ENCODE assay signal across 11 cellular contexts in the genomic region with DNA sequence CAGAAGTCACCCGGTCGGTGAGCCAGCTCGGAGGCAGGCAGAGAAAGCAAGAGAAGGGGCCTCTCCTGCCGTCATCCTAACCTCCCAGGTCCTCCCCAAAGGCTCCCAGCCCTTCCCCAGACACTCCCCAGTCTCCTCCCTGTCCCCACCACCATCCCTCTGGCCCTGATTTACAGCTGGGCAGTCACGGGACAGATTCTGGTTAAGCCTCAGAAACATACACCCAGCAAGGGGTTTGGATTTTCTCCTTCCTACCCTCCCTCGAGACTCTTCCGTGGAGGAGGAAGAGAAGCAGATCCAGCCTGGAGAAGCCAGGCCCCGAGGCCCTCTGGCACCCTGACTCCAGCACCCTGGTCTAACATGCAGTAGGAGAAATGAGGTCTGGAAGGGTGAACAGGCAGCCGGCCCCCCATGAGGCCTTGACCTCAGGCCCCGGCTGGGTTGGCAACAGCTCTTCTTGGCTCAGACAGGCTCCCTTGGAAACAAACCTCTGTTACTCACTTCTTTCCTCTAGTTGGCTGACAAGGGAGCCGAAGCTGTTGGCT.
DNase-seq lines count a peak whose midpoint lies in the region; TF ChIP-seq lines count a peak whose summit lies in the region.
"Had no signal": no experiment of that assay in that cellular context is flagged by ENCODE, and none has a peak within 500 bp of the region (broad histone marks: within the 10 kb centered on the region; RNA-seq: fewer than 3 reads in every experiment).

No MANE protein-coding gene starts in this region.

- H3K9me3 ChIP-seq in iPS-20b (ENCODE audit: insufficient read depth, low read depth, low read length) = no peaks in the 10 kb centered on the region

- H3K4me1 ChIP-seq in iPS-20b (ENCODE audit: insufficient read depth, low read length) = 0 out of 2 replicates have a peak, but pooled peaks cover 5% of the 10 kb centered on the region

- no peaks in the 10 kb centered on the region for H3K9me3 Mint-ChIP-seq in activated naive CD8-positive, alpha-beta T cell treated with anti-CD3 and anti-CD28 coated beads for 36 hours
- H3K9me3 Mint-ChIP-seq: IgD-negative memory B cell had no signal

- no peaks in the 10 kb centered on the region for H3K4me1 Mint-ChIP-seq in activated naive CD8-positive, alpha-beta T cell treated with anti-CD3 and anti-CD28 coated beads for 36 hours

- H3K36me3 ChIP-seq in iPS-20b (ENCODE audit: insufficient read depth, low read depth, low read length) = no peaks in the 10 kb centered on the region

- peaks cover 4% of the 10 kb centered on the region; the same call in 1 of the 2 replicates for H3K27me3 ChIP-seq in iPS-20b (ENCODE audit: insufficient read depth, low read length)

- H3K27ac Mint-ChIP-seq in activated naive CD8-positive, alpha-beta T cell treated with anti-CD3 and anti-CD28 coated beads for 36 hours = no peak overlapping the region
- H3K27ac Mint-ChIP-seq: IgD-negative memory B cell had no signal

- no peak for TF ChIP-seq CTCF in astrocyte of the cerebellum (IDR thresholded peaks at IDR 0.05; ENCODE audit: low read depth, low read length, missing control alignments)

- no peaks in the 10 kb centered on the region for H3K36me3 Mint-ChIP-seq in activated naive CD8-positive, alpha-beta T cell treated with anti-CD3 and anti-CD28 coated beads for 36 hours
- H3K36me3 Mint-ChIP-seq: IgD-negative memory B cell had no signal

- H3K4me3 ChIP-seq in astrocyte of the cerebellum (ENCODE audit: low read depth, low read length) (no peak overlapping the region), iPS-20b (ENCODE audit: low read length) (no peak overlapping the region)

- no peak overlapping the region for H3K4me3 Mint-ChIP-seq in activated naive CD8-positive, alpha-beta T cell treated with anti-CD3 and anti-CD28 coated beads for 36 hours
- H3K4me3 Mint-ChIP-seq: IgD-negative memory B cell had no signal

- DNase-seq in GM03348 (ENCODE audit: low spot score) (peak; percentile 83), astrocyte of the cerebellum (ENCODE audit: low read depth) (peak; percentile 71), renal cortical epithelial cell (ENCODE audit: low read depth) (peak; percentile 28), COR-L47 (lab: John Stamatoyannopoulos, UW) (no peak), EL (no peak)
- no peak for DNase-seq in central memory CD4-positive, alpha-beta T cell
- DNase-seq in activated naive CD8-positive, alpha-beta T cell treated with anti-CD3 and anti-CD28 coated beads for 36 hours = no peak
- DNase-seq: DMS79; stimulated activated CD8-positive, alpha-beta memory T cell treated with anti-CD3 and anti-CD28 coated beads, Interleukin-4, amount 100 ng/mL, for 48 hours had no signal

- no peaks in the 10 kb centered on the region for H3K27me3 Mint-ChIP-seq in activated naive CD8-positive, alpha-beta T cell treated with anti-CD3 and anti-CD28 coated beads for 36 hours

- peak overlapping the region; percentile 34 for H3K27ac ChIP-seq in iPS-20b (ENCODE audit: low read length)

- in situ Hi-C loops in astrocyte of the cerebellum (cut with HindIII; ENCODE audit: low sequenced_read_pairs) = no loop called here

- no peak overlapping the region for H3K9ac ChIP-seq in iPS-20b (ENCODE audit: low read depth, low read length)

Comparison
In these comparisons a context has a peak if more than half of its experiments do, and no peak if none do; other contexts are left out.
1. DNase-seq: peak in GM03348 (single experiment), astrocyte of the cerebellum (single experiment) and renal cortical epithelial cell (single experiment); none in central memory CD4-positive, alpha-beta T cell (single experiment), COR-L47 (single experiment), activated naive CD8-positive, alpha-beta T cell treated with anti-CD3 and anti-CD28 coated beads for 36 hours (single experiment) and EL (single experiment).